20 cellular contexts compared by ENCODE assay signal in the genomic region with DNA sequence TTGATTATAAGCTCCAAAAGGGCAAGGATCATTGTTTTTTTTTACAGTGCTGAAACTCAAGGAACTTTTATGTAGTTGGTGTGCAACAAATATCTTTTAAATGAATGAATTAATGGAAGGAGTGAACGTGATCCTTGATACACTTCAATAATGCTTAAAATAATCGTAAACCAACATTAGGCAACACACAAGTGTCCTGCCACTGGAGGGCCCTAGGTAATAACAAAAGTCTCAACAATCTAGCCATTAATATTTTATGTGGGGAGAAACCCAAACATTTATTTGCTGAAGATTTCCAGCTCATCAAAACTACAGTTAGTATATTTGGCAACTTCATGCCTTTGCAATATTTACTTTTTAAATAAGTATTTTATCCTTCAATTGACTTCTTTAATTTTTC.
A peak's percentile ranks its signal among the peaks of the same experiment; 100 is the strongest.
DNase-seq lines count a peak whose midpoint lies in the region; ATAC-seq and TF ChIP-seq lines count a peak whose summit lies in the region.
"Had no signal": no experiment of that assay in that cellular context is flagged by ENCODE, and none has a peak within 500 bp of the region (broad histone marks: within the 10 kb centered on the region; RNA-seq: fewer than 3 reads in every experiment).

No MANE protein-coding gene starts in this region.

- no peak overlapping the region for H3K27ac ChIP-seq in H9 (ENCODE audit: insufficient read length, low read depth, low read length)
- no peak overlapping the region for H3K27ac ChIP-seq in RWPE1
- H3K27ac ChIP-seq: body of pancreas, sigmoid colon had no signal

- no peak for ATAC-seq in GM19035 (IDR thresholded peaks at IDR 0.05; ENCODE audit: unreplicated experiment)
- ATAC-seq: activated CD8-positive, alpha-beta memory T cell treated with anti-CD3 and anti-CD28 coated beads, Interleukin-2, amount 10 ng/mL, durations not matched to agents 7 days and 5 days; body of pancreas; natural killer cell; T-cell had no signal

- no peak overlapping the region for H4K91ac ChIP-seq in H9 (ENCODE audit: insufficient read length, low read depth, low read length)

- no peak overlapping the region for H2BK12ac ChIP-seq in H9 (ENCODE audit: insufficient read length, low read depth, low read length)

- H3K4me2 ChIP-seq in H9 (ENCODE audit: insufficient read depth, insufficient read length, low read length) = no peak overlapping the region

- no peaks in the 10 kb centered on the region for H4K20me1 ChIP-seq in H9 (ENCODE audit: control insufficient read depth, insufficient read depth, insufficient read length)

- no peak overlapping the region for H3K23ac ChIP-seq in H9 (ENCODE audit: insufficient read length, low read depth, low read length)

- H3K79me2 ChIP-seq in H9 (ENCODE audit: insufficient read depth, low read length) = no peaks in the 10 kb centered on the region

- TF ChIP-seq CTCF in H9 (conservative IDR thresholded peaks at IDR 0.05) (0 out of 3 replicates have a peak, but pooled peaks have one; percentile 17), cardiac fibroblast (IDR thresholded peaks at IDR 0.05; ENCODE audit: low read depth, low read length) (no peak), RWPE1 (conservative IDR thresholded peaks at IDR 0.05; ENCODE audit: low read depth) (no peak)

- DNase-seq in NCI-H2171 treated with DMSO at 0.1 percent for 48 hours (lab: John Stamatoyannopoulos, UW) (peak; percentile 6), NCI-H2171 (lab: John Stamatoyannopoulos, UW) (no peak), H9 (no peak), cardiac fibroblast (ENCODE audit: low read depth in 2 of 2) (peak; percentile 5 to 7), lung microvascular endothelial cell (ENCODE audit: low read depth in 2 of 2) (peak; percentile 4 to 28), RWPE1 (ENCODE audit: low spot score) (no peak), NCI-H226 (no peak)
- DNase-seq: activated CD4-positive, alpha-beta T cell treated with anti-CD3 and anti-CD28 coated beads for 4 hours; activated CD8-positive, alpha-beta memory T cell treated with anti-CD3 and anti-CD28 coated beads, Interleukin-2, amount 10 ng/mL, durations not matched to agents 7 days and 5 days; activated naive CD8-positive, alpha-beta T cell treated with anti-CD3 and anti-CD28 coated beads, Interleukin-2, amount 10 ng/mL, durations not matched to agents 7 days and 5 days; body of pancreas; GF-D8; natural killer cell; NCI-H187 treated with DMSO at 0.1 percent for 48 hours; NCI-H510A; posterior cingulate gyrus; sigmoid colon; T-cell had no signal

- no CpG with 5 or more reads among the region's 2 CpGs for WGBS in H9 (ENCODE audit: extremely low coverage, insufficient read length, low lambda C conversion rate)

- H3K18ac ChIP-seq in H9 (ENCODE audit: insufficient read length, low read depth, low read length) = no peak overlapping the region

- H2BK120ac ChIP-seq in H9 (ENCODE audit: low read depth, low read length, poor library complexity, severe bottlenecking) = no peak overlapping the region

- no peak overlapping the region for H4K5ac ChIP-seq in H9 (ENCODE audit: insufficient read length, low read depth, low read length)

- H2AFZ ChIP-seq in H9 (ENCODE audit: low read length) = no peak overlapping the region

- no peaks in the 10 kb centered on the region for H3K4me1 ChIP-seq in H9 (ENCODE audit: insufficient read depth, low read length)
- H3K4me1 ChIP-seq: body of pancreas, sigmoid colon had no signal

- no peak overlapping the region for H2BK20ac ChIP-seq in H9 (ENCODE audit: low read depth, low read length, poor library complexity, severe bottlenecking)

- H3K23me2 ChIP-seq in H9 (ENCODE audit: insufficient read length, low read depth, low read length, poor library complexity, severe bottlenecking) = no peaks in the 10 kb centered on the region

- no peak overlapping the region for H2AK5ac ChIP-seq in H9 (ENCODE audit: insufficient read length, low read length)

- H3K4me3 ChIP-seq in cardiac fibroblast (replicated peaks in 1 of 2; ENCODE audit: low read depth in 2 of 2, low read length in 2 of 2) = no peak overlapping the region
- H3K4me3 ChIP-seq: body of pancreas, sigmoid colon had no signal

- H3K9me3 Mint-ChIP-seq in H9 = peaks cover 0 to 3% of the 10 kb centered on the region in 2 experiments; a peak in 3 of 5 replicates

- H3K9ac ChIP-seq in H9 (ENCODE audit: extremely low read depth, insufficient read length, low read length) = no peak overlapping the region

- H2BK5ac ChIP-seq in H9 (ENCODE audit: insufficient read length, low read length) = no peak overlapping the region

- H3K27me3 ChIP-seq in H9 (ENCODE audit: insufficient read depth, low read length) = no peaks in the 10 kb centered on the region
- H3K27me3 ChIP-seq: body of pancreas, sigmoid colon had no signal

- H3K36me3 Mint-ChIP-seq in H9 (ENCODE audit: insufficient read depth in 1 of 3, low read depth in 3 of 3) = no peaks in the 10 kb centered on the region; a peak in 1 of 7 replicates
- H3K36me3 Mint-ChIP-seq: activated CD8-positive, alpha-beta memory T cell treated with anti-CD3 and anti-CD28 coated beads, Interleukin-2, amount 10 ng/mL, durations not matched to agents 7 days and 5 days; activated naive CD8-positive, alpha-beta T cell treated with anti-CD3 and anti-CD28 coated beads, Interleukin-2, amount 10 ng/mL, durations not matched to agents 7 days and 5 days; natural killer cell; T-cell had no signal

- H4K8ac ChIP-seq in H9 (replicated peaks; ENCODE audit: insufficient read length, low read depth, low read length) = no peak overlapping the region

- H3K4ac ChIP-seq in H9 (ENCODE audit: low read depth, low read length) = no peak overlapping the region

- no peak overlapping the region for H3K14ac ChIP-seq in H9 (ENCODE audit: insufficient read depth, low read length)

- no peaks in the 10 kb centered on the region for H3K79me1 ChIP-seq in H9 (ENCODE audit: insufficient read depth, low read depth, low read length, poor library complexity, severe bottlenecking)

- H3T11ph ChIP-seq in H9 (ENCODE audit: low read length) = no peak overlapping the region

- no peak overlapping the region for H3K27ac Mint-ChIP-seq in H9
- H3K27ac Mint-ChIP-seq: activated CD8-positive, alpha-beta memory T cell treated with anti-CD3 and anti-CD28 coated beads, Interleukin-2, amount 10 ng/mL, durations not matched to agents 7 days and 5 days; activated naive CD8-positive, alpha-beta T cell treated with anti-CD3 and anti-CD28 coated beads, Interleukin-2, amount 10 ng/mL, durations not matched to agents 7 days and 5 days; dendritic cell treated with granulocyte-macrophage colony-stimulating factor and Interleukin-4, amounts not matched to agents 40 ng/mL and 50 ng/mL, for 4 days; natural killer cell; T-cell had no signal

- H3K9me3 ChIP-seq in H9 (ENCODE audit: control insufficient read depth, low read depth, low read length) = no peaks in the 10 kb centered on the region
- H3K9me3 ChIP-seq: body of pancreas, sigmoid colon had no signal

- no peak overlapping the region for H3K56ac ChIP-seq in H9 (ENCODE audit: insufficient read length, low read depth, low read length)

- POLR2A ChIA-PET in RWPE1 (lab: Yijun Ruan, JAX; ENCODE audit: low non-redundant PET) = no interaction called here

- H2BK15ac ChIP-seq in H9 (ENCODE audit: low read depth, low read length) = no peak overlapping the region

- CTCF ChIA-PET in RWPE1 (lab: Yijun Ruan, JAX) = no interaction called here

- H3K27me3 Mint-ChIP-seq in H9 (ENCODE audit: low read depth) = peaks cover 3% of the 10 kb centered on the region; the same call in 1 of the 2 replicates
- H3K27me3 Mint-ChIP-seq: activated CD8-positive, alpha-beta memory T cell treated with anti-CD3 and anti-CD28 coated beads, Interleukin-2, amount 10 ng/mL, durations not matched to agents 7 days and 5 days; activated naive CD8-positive, alpha-beta T cell treated with anti-CD3 and anti-CD28 coated beads, Interleukin-2, amount 10 ng/mL, durations not matched to agents 7 days and 5 days; dendritic cell treated with granulocyte-macrophage colony-stimulating factor and Interleukin-4, amounts not matched to agents 40 ng/mL and 50 ng/mL, for 4 days; T-cell had no signal

- no peak overlapping the region for H3K4me3 Mint-ChIP-seq in H9
- H3K4me3 Mint-ChIP-seq: activated CD8-positive, alpha-beta memory T cell treated with anti-CD3 and anti-CD28 coated beads, Interleukin-2, amount 10 ng/mL, durations not matched to agents 7 days and 5 days; activated naive CD8-positive, alpha-beta T cell treated with anti-CD3 and anti-CD28 coated beads, Interleukin-2, amount 10 ng/mL, durations not matched to agents 7 days and 5 days; dendritic cell treated with granulocyte-macrophage colony-stimulating factor and Interleukin-4, amounts not matched to agents 40 ng/mL and 50 ng/mL, for 4 days; natural killer cell; T-cell had no signal

- H3K4me1 Mint-ChIP-seq in H9 = no peaks in the 10 kb centered on the region
- H3K4me1 Mint-ChIP-seq: activated CD8-positive, alpha-beta memory T cell treated with anti-CD3 and anti-CD28 coated beads, Interleukin-2, amount 10 ng/mL, durations not matched to agents 7 days and 5 days; activated naive CD8-positive, alpha-beta T cell treated with anti-CD3 and anti-CD28 coated beads, Interleukin-2, amount 10 ng/mL, durations not matched to agents 7 days and 5 days; natural killer cell; T-cell had no signal

Comparison
In these comparisons a context has a peak if more than half of its experiments do, and no peak if none do; other contexts are left out.
1. DNase-seq: peak in NCI-H2171 treated with DMSO at 0.1 percent for 48 hours (single experiment), cardiac fibroblast (2 of 2) and lung microvascular endothelial cell (2 of 2); none in NCI-H2171 (single experiment), H9 (single experiment), RWPE1 (single experiment) and NCI-H226 (single experiment).